7 cellular contexts compared by ENCODE assay signal in genomic region chr10:121700416-121700815, GRCh38.
"Had no signal": no experiment of that assay in that cellular context is flagged by ENCODE, and none has a peak within 500 bp of the region (broad histone marks: within the 10 kb centered on the region; RNA-seq: fewer than 3 reads in every experiment).

No MANE protein-coding gene starts in this region.

- DNase-seq: IMR-90, KBM-7, KG1 had no signal

- H3K9ac ChIP-seq: KMS-11 had no signal

- FAIRE-seq: HepG2, HTR-8/SVneo had no signal

- ATAC-seq: HepG2 had no signal

- H3K27ac ChIP-seq: HL-60, KMS-11 had no signal

- H3K4me2 ChIP-seq: KMS-11 had no signal
